ENCODE assay signal across 8 cellular contexts in genomic region chr2:170815746-170816498, GRCh38. TPM values are rescaled to one million over a fixed set of nuclear protein-coding genes. Genes with fewer than 3 reads are reported as not detected.
DNase-seq lines count a peak whose midpoint lies in the region; ATAC-seq lines count a peak whose summit lies in the region.

No MANE protein-coding gene starts in this region.

- H3K27ac ChIP-seq in mesendoderm (ENCODE audit: low read depth, low read length) = no peak overlapping the region

- no peak overlapping the region for H4K5ac ChIP-seq in mesendoderm (ENCODE audit: low read length)

- H3K4me2 ChIP-seq in mesendoderm (ENCODE audit: low read length) = peak overlapping the region; percentile 74

- peak; percentile 42 for ATAC-seq in HG02759 (IDR thresholded peaks at IDR 0.05; ENCODE audit: unreplicated experiment)
- no peak for ATAC-seq in GM18870 (IDR thresholded peaks at IDR 0.05; ENCODE audit: unreplicated experiment)

- no peak overlapping the region for H3K4ac ChIP-seq in mesendoderm (ENCODE audit: low read depth, low read length)

- H4K8ac ChIP-seq in mesendoderm (ENCODE audit: low read depth, low read length) = no peak overlapping the region

- H3K36me3 ChIP-seq in mesendoderm (ENCODE audit: control insufficient read depth, insufficient read depth, low read length) = no peaks in the 10 kb centered on the region

- peaks cover 6% of the 10 kb centered on the region for H3K4me1 ChIP-seq in mesendoderm (ENCODE audit: control insufficient read depth, low read depth, low read length)

- H2BK120ac ChIP-seq in mesendoderm (ENCODE audit: low read depth, low read length) = no peak overlapping the region

- H3K79me2 ChIP-seq in mesendoderm (ENCODE audit: control insufficient read depth, insufficient read depth, low read length) = peaks cover 5% of the 10 kb centered on the region

- no peak overlapping the region for H2BK15ac ChIP-seq in mesendoderm (replicated peaks; ENCODE audit: low read depth)

- in situ Hi-C loops in Caki2 (cut with HindIII; ENCODE audit: low pct_unique_long_range_greater_than_20kb, low sequenced_read_pairs) = no loop called here

- peak overlapping the region; percentile 57 for H3K56ac ChIP-seq in mesendoderm (ENCODE audit: low read length)

- DNase-seq in Caki2 (ENCODE audit: low read depth) (peak; percentile 70), NCI-H510A (lab: John Stamatoyannopoulos, UW) (peak; percentile 96), ecto neural progenitor cell (ENCODE audit: low spot score) (peak; percentile 90), mesendoderm (peak; percentile 91)
- DNase-seq in activated CD4-positive, alpha-beta T cell treated with anti-CD3 and anti-CD28 coated beads for 48 hours = peak; percentile 82
- peak; percentile 16 to 32 for DNase-seq in stimulated activated CD8-positive, alpha-beta memory T cell treated with anti-CD3 and anti-CD28 coated beads, Interleukin-7, amount 100 ng/mL, for 1 hour (ENCODE audit: low read depth in 2 of 2)

- peak overlapping the region; percentile 13 for H3K4me3 ChIP-seq in mesendoderm (ENCODE audit: low read length)

- no peaks in the 10 kb centered on the region for H3K27me3 ChIP-seq in mesendoderm (ENCODE audit: insufficient read depth, low read length, poor library complexity)

- H3K79me1 ChIP-seq in mesendoderm (ENCODE audit: low read length) = no peaks in the 10 kb centered on the region

- H2BK5ac ChIP-seq in mesendoderm (ENCODE audit: low read length) = no peak overlapping the region

- peak overlapping the region; percentile 28 for H3K18ac ChIP-seq in mesendoderm (ENCODE audit: low read length)

- WGBS in mesendoderm (ENCODE audit: extremely low coverage, insufficient coverage, low lambda C conversion rate) = no CpG with 5 or more reads among the region's 52 CpGs

- H2AK5ac ChIP-seq in mesendoderm (ENCODE audit: low read length) = no peak overlapping the region

- H3K23ac ChIP-seq in mesendoderm (ENCODE audit: low read length) = no peak overlapping the region

- peak overlapping the region; percentile 48 for H3K9ac ChIP-seq in mesendoderm (ENCODE audit: low read length)

RNA-seq across cellular contexts. Expression of gene GAD1, which starts 0.8 kb away (rescaled TPM):
- total RNA-seq in Caki2 (2014; rRNA removed; shearing (Covaris generic); ENCODE audit: low replicate concordance) = 4.4 and 5.6 TPM in 2 replicates
- polyA plus RNA-seq in mesendoderm (2013, experiment 1 of 2) = 46.8 TPM
- 44.2 TPM for polyA plus RNA-seq in mesendoderm (2013, experiment 2 of 2)

RNA-seq across cellular contexts. Expression of gene ERICH2, which starts 45.7 kb away (rescaled TPM):
- not detected in 2 replicates for total RNA-seq in Caki2 (2014; rRNA removed; shearing (Covaris generic); ENCODE audit: low replicate concordance)
- polyA plus RNA-seq in mesendoderm (2013, experiment 1 of 2) = 4.9 TPM
- 4.9 TPM for polyA plus RNA-seq in mesendoderm (2013, experiment 2 of 2)

Comparison
In these comparisons a context has a peak if more than half of its experiments do, and no peak if none do; other contexts are left out.
1. DNase-seq: peak in every context shown above with its lines; median percentile 96 in NCI-H510A; 91 in mesendoderm; 90 in ecto neural progenitor cell; 82 in activated CD4-positive, alpha-beta T cell treated with anti-CD3 and anti-CD28 coated beads for 48 hours; 70 in Caki2; 24 in stimulated activated CD8-positive, alpha-beta memory T cell treated with anti-CD3 and anti-CD28 coated beads, Interleukin-7, amount 100 ng/mL, for 1 hour.